In genomic region chr5:178224403-178224802, GRCh38 we compare ENCODE assay signal across 1 cellular context.
TF ChIP-seq lines count a peak whose summit lies in the region.

No MANE protein-coding gene starts in this region.

TF ChIP-seq in GM23338, 12 proteins besides CTCF, POLR2A, EP300 and RAD21:
- TF ChIP-seq ZNF331 (CRISPR knock-in tag; IDR thresholded peaks at IDR 0.05; ENCODE audit: low read depth) = no peak
- TF ChIP-seq NANOG (IDR thresholded peaks at IDR 0.05; ENCODE audit: borderline replicate concordance) = no peak
- no peak for TF ChIP-seq ZNF462 (CRISPR knock-in tag; IDR thresholded peaks at IDR 0.05)
- no peak for TF ChIP-seq ZNF114 (CRISPR knock-in tag; IDR thresholded peaks at IDR 0.05)
- no peak for TF ChIP-seq EZH2 (IDR thresholded peaks at IDR 0.05; ENCODE audit: low read depth, unreplicated experiment)
- TF ChIP-seq JUNB (IDR thresholded peaks at IDR 0.05; ENCODE audit: unreplicated experiment) = no peak
- no peak for TF ChIP-seq CREB1 (CRISPR knock-in tag; IDR thresholded peaks at IDR 0.05; ENCODE audit: low read depth)
- no peak for TF ChIP-seq ETS1 (IDR thresholded peaks at IDR 0.05)
- no peak for TF ChIP-seq POLR2AphosphoS5 (IDR thresholded peaks at IDR 0.05; ENCODE audit: low read depth)
- TF ChIP-seq EZH2phosphoT487 (IDR thresholded peaks at IDR 0.05; ENCODE audit: unreplicated experiment) = no peak
- TF ChIP-seq REST (IDR thresholded peaks at IDR 0.05; ENCODE audit: unreplicated experiment) = no peak
- no peak for TF ChIP-seq STAT1 (IDR thresholded peaks at IDR 0.05; ENCODE audit: unreplicated experiment)
TF ChIP-seq in GM23338: peak in this region for 0.
